In genomic region chr18:10046178-10046807, GRCh38 we compare ENCODE assay signal across 15 cellular contexts.
"Had no signal": no experiment of that assay in that cellular context is flagged by ENCODE, and none has a peak within 500 bp of the region (broad histone marks: within the 10 kb centered on the region; RNA-seq: fewer than 3 reads in every experiment).

No MANE protein-coding gene starts in this region.

- H3K4me3 ChIP-seq: coronary artery, pancreas, thoracic aorta had no signal

- H3K27ac ChIP-seq: pancreas had no signal

- H3K9me3 ChIP-seq: pancreas had no signal

- DNase-seq: activated CD4-positive, alpha-beta T cell treated with anti-CD3 and anti-CD28 coated beads, Interleukin-2, amount 50 U/mL, for 1 hour; activated CD4-positive, CD25-positive, alpha-beta regulatory T cell; activated CD8-positive, alpha-beta memory T cell treated with anti-CD3 and anti-CD28 coated beads for 24 hours; activated naive CD8-positive, alpha-beta T cell treated with anti-CD3 and anti-CD28 coated beads for 36 hours; central memory CD4-positive, alpha-beta T cell; effector memory CD4-positive, alpha-beta T cell; left colon; naive thymus-derived CD4-positive, alpha-beta T cell; stimulated activated CD4-positive, alpha-beta T cell treated with anti-CD3 and anti-CD28 coated beads, Interleukin-15, amount 100 ng/mL, for 24 hours; stimulated activated CD4-positive, alpha-beta T cell treated with anti-CD3 and anti-CD28 coated beads, Interleukin-4, amount 100 ng/mL, for 24 hours; stimulated activated naive CD4-positive, alpha-beta T cell; SW 1271 had no signal

- H3K27me3 ChIP-seq: pancreas had no signal

- ATAC-seq: left colon; naive thymus-derived CD4-positive, alpha-beta T cell; pancreas had no signal

- H3K36me3 ChIP-seq: pancreas, thoracic aorta had no signal
